Comparison of ENCODE assay signal across 9 cellular contexts in genomic region chr9:27726244-27727141, GRCh38.
A peak's percentile ranks its signal among the peaks of the same experiment; 100 is the strongest.
DNase-seq lines count a peak whose midpoint lies in the region; ATAC-seq, FAIRE-seq and TF ChIP-seq lines count a peak whose summit lies in the region.
"Had no signal": no experiment of that assay in that cellular context is flagged by ENCODE, and none has a peak within 500 bp of the region (broad histone marks: within the 10 kb centered on the region; RNA-seq: fewer than 3 reads in every experiment).

No MANE protein-coding gene starts in this region.

- H3K79me2 ChIP-seq in OCI-LY3 (ENCODE audit: low read length), result no peaks in the 10 kb centered on the region

- H3K36me3 Mint-ChIP-seq in activated T-helper 2 cell treated with anti-CD3 and anti-CD28 coated beads, Interferon-gamma antibody, Interleukin-2, Interleukin-4, amounts not matched to agents 10 μg/mL and 5 μg/mL and 100 μg/mL, durations not matched to agents 14 hours and 24 hours and 36 hours (ENCODE audit: low read depth), result no peaks in the 10 kb centered on the region
- no peaks in the 10 kb centered on the region for H3K36me3 Mint-ChIP-seq in progenitor cell of endocrine pancreas (ENCODE audit: insufficient read depth)
- H3K36me3 Mint-ChIP-seq: activated naive CD4-positive, alpha-beta T cell treated with anti-CD3 and anti-CD28 coated beads, Interleukin-2, amount 50 U/mL, for 24 hours had no signal

- H3K36me3 ChIP-seq in OCI-LY3 (replicated peaks; ENCODE audit: low read depth, low read length), result no peaks in the 10 kb centered on the region

- no peak overlapping the region for H3K9ac ChIP-seq in OCI-LY3 (ENCODE audit: low read length)

- intact Hi-C loops in activated T-helper 2 cell treated with anti-CD3 and anti-CD28 coated beads, Interferon-gamma antibody, Interleukin-2, Interleukin-4, amounts not matched to agents 10 μg/mL and 5 μg/mL and 100 μg/mL, durations not matched to agents 14 hours and 24 hours and 36 hours (cut with micrococcal nuclease), result loop anchor here (1.0 to 10.0 kb wide), 2 partner anchors 162 to 1048 kb away; no protein-coding TSS in a partner anchor
- intact Hi-C loops in posterior vena cava (cut with DNase I), result no loop called here

- peak overlapping the region; percentile 62 for H3K4me3 ChIP-seq in OCI-LY3 (ENCODE audit: low read length)

- H3K4me2 ChIP-seq in OCI-LY3 (ENCODE audit: low read length), result peak overlapping the region; percentile 69

- FAIRE-seq in D721Med (lab: Jason Lieb, UNC), result peak; percentile 96

- no peaks in the 10 kb centered on the region for H3K9me3 ChIP-seq in OCI-LY3 (ENCODE audit: insufficient read depth, low read length)

- H3K9me3 Mint-ChIP-seq in activated T-helper 2 cell treated with anti-CD3 and anti-CD28 coated beads, Interferon-gamma antibody, Interleukin-2, Interleukin-4, amounts not matched to agents 10 μg/mL and 5 μg/mL and 100 μg/mL, durations not matched to agents 14 hours and 24 hours and 36 hours, result no peaks in the 10 kb centered on the region
- no peaks in the 10 kb centered on the region for H3K9me3 Mint-ChIP-seq in progenitor cell of endocrine pancreas (ENCODE audit: low read depth)
- H3K9me3 Mint-ChIP-seq: activated naive CD4-positive, alpha-beta T cell treated with anti-CD3 and anti-CD28 coated beads, Interleukin-2, amount 50 U/mL, for 24 hours had no signal

- no peak overlapping the region for H3K27ac ChIP-seq in OCI-LY3 (ENCODE audit: low read length)

- no peaks in the 10 kb centered on the region for H3K4me1 ChIP-seq in OCI-LY3 (ENCODE audit: low read length)

- H3K27me3 ChIP-seq in OCI-LY3 (ENCODE audit: low read depth, low read length), result no peaks in the 10 kb centered on the region

- TF ChIP-seq CTCF in D721Med (IDR thresholded peaks at IDR 0.05; ENCODE audit: insufficient read depth, missing control alignments), result peak; percentile 89
- TF ChIP-seq CTCF in OCI-LY3 (IDR thresholded peaks at IDR 0.05; ENCODE audit: low read depth, low read length), result peak; percentile 87
- TF ChIP-seq CTCF in progenitor cell of endocrine pancreas (IDR thresholded peaks at IDR 0.05; ENCODE audit: unreplicated experiment), result peak; percentile 91

- H2AFZ ChIP-seq in OCI-LY3 (ENCODE audit: low read depth, low read length), result peak overlapping the region; percentile 58; the same call in 1 of the 2 replicates

- ATAC-seq in GM19452 (IDR thresholded peaks at IDR 0.05; ENCODE audit: unreplicated experiment), result peak; percentile 64

- DNase-seq in D721Med (ENCODE audit: insufficient read length, low spot score) (no peak), HT1080 (ENCODE audit: low read depth) (peak; percentile 29), glomerular visceral epithelial cell (ENCODE audit: extremely low spot score) (peak; percentile 76), progenitor cell of endocrine pancreas (ENCODE audit: low spot score, unreplicated experiment) (peak; percentile 54), posterior vena cava (ENCODE audit: low spot score) (no peak)
- peak; percentile 27 for DNase-seq in activated T-helper 2 cell treated with anti-CD3 and anti-CD28 coated beads, Interferon-gamma antibody, Interleukin-2, Interleukin-4, amounts not matched to agents 10 μg/mL and 5 μg/mL and 100 μg/mL, durations not matched to agents 14 hours and 24 hours and 36 hours (ENCODE audit: low spot score)

- no peak overlapping the region for H3K4me3 Mint-ChIP-seq in activated T-helper 2 cell treated with anti-CD3 and anti-CD28 coated beads, Interferon-gamma antibody, Interleukin-2, Interleukin-4, amounts not matched to agents 10 μg/mL and 5 μg/mL and 100 μg/mL, durations not matched to agents 14 hours and 24 hours and 36 hours (ENCODE audit: low read depth)
- no peak overlapping the region for H3K4me3 Mint-ChIP-seq in progenitor cell of endocrine pancreas (ENCODE audit: low read depth)
- H3K4me3 Mint-ChIP-seq: activated naive CD4-positive, alpha-beta T cell treated with anti-CD3 and anti-CD28 coated beads, Interleukin-2, amount 50 U/mL, for 24 hours had no signal

- H4K20me1 ChIP-seq in OCI-LY3 (ENCODE audit: insufficient read depth, low read length), result no peaks in the 10 kb centered on the region

- peaks cover 8% of the 10 kb centered on the region for H3K4me1 Mint-ChIP-seq in activated T-helper 2 cell treated with anti-CD3 and anti-CD28 coated beads, Interferon-gamma antibody, Interleukin-2, Interleukin-4, amounts not matched to agents 10 μg/mL and 5 μg/mL and 100 μg/mL, durations not matched to agents 14 hours and 24 hours and 36 hours (ENCODE audit: low read depth)
- H3K4me1 Mint-ChIP-seq in progenitor cell of endocrine pancreas (ENCODE audit: low read depth), result peaks cover 8% of the 10 kb centered on the region
- H3K4me1 Mint-ChIP-seq: activated naive CD4-positive, alpha-beta T cell treated with anti-CD3 and anti-CD28 coated beads, Interleukin-2, amount 50 U/mL, for 24 hours had no signal

- no peak overlapping the region for H3K27ac Mint-ChIP-seq in activated T-helper 2 cell treated with anti-CD3 and anti-CD28 coated beads, Interferon-gamma antibody, Interleukin-2, Interleukin-4, amounts not matched to agents 10 μg/mL and 5 μg/mL and 100 μg/mL, durations not matched to agents 14 hours and 24 hours and 36 hours
- no peak overlapping the region for H3K27ac Mint-ChIP-seq in progenitor cell of endocrine pancreas
- H3K27ac Mint-ChIP-seq: activated naive CD4-positive, alpha-beta T cell treated with anti-CD3 and anti-CD28 coated beads, Interleukin-2, amount 50 U/mL, for 24 hours had no signal

- peaks cover 3% of the 10 kb centered on the region for H3K27me3 Mint-ChIP-seq in activated T-helper 2 cell treated with anti-CD3 and anti-CD28 coated beads, Interferon-gamma antibody, Interleukin-2, Interleukin-4, amounts not matched to agents 10 μg/mL and 5 μg/mL and 100 μg/mL, durations not matched to agents 14 hours and 24 hours and 36 hours (ENCODE audit: low read depth)
- no peaks in the 10 kb centered on the region for H3K27me3 Mint-ChIP-seq in progenitor cell of endocrine pancreas

Comparison
In these comparisons a context has a peak if more than half of its experiments do, and no peak if none do; other contexts are left out.
1. DNase-seq: peak in HT1080 (single experiment), activated T-helper 2 cell treated with anti-CD3 and anti-CD28 coated beads, Interferon-gamma antibody, Interleukin-2, Interleukin-4, amounts not matched to agents 10 μg/mL and 5 μg/mL and 100 μg/mL, durations not matched to agents 14 hours and 24 hours and 36 hours (single experiment), glomerular visceral epithelial cell (single experiment) and progenitor cell of endocrine pancreas (single experiment); none in D721Med (single experiment) and posterior vena cava (single experiment).
2. Peak in every context shown above with its lines, with median percentiles within 50 percentile points of each other: CTCF ChIP-seq.